8 cellular contexts compared by ENCODE assay signal in the genomic region with DNA sequence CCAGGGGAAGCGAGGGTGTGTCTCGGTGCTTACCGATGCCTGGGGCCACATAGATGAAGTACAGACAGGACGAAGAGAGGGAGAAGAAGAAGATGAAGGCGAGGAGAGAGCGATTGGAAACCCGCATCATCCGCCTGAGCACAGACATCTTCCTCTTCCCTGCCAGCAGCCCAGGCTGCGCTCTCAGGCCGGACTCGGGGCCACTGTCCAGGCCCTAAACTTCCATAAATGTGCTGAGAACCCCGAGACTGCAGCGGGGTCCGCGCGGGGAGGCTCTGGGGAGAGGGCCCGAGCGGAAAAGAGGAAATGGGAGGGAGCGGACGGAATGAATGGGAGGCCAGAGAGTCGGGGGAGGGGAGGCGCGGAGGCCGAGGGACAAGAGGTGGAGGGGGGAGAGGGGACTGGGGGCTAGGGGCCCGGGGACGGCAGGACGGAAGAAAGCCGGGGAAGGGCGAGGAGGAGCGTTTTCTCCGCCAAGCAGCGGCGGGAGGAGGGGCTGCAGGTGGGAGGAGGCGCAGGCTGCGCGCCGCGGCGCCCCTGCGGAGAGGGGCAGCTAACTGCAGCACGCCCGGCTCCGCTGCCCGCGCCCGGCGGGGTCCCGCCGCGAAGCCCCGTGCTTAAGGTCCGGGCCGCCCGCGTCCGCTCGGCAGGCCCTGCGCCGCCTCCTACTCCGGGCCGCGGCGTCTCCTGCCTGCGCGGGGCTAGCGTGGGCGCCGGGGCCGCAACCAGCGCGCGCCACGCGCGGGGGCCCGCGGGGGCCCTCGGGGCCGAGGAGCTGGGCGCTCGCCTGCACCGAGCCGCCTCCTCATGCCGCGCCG. TPM values are rescaled to one million over a fixed set of nuclear protein-coding genes. Genes with fewer than 3 reads are reported as not detected.
DNase-seq lines count a peak whose midpoint lies in the region; ATAC-seq and TF ChIP-seq lines count a peak whose summit lies in the region.

A gene with protein sequence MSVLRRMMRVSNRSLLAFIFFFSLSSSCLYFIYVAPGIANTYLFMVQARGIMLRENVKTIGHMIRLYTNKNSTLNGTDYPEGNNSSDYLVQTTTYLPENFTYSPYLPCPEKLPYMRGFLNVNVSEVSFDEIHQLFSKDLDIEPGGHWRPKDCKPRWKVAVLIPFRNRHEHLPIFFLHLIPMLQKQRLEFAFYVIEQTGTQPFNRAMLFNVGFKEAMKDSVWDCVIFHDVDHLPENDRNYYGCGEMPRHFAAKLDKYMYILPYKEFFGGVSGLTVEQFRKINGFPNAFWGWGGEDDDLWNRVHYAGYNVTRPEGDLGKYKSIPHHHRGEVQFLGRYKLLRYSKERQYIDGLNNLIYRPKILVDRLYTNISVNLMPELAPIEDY (minus strand): TSS at position 303 of the 818 bp plus-strand sequence. CDS start 155 bp downstream, at position 148.

- H4K20me1 ChIP-seq in osteoblast (ENCODE audit: insufficient read depth, low read length) = no peaks in the 10 kb centered on the region

- H3K4me2 ChIP-seq in osteoblast (ENCODE audit: insufficient read depth, low read length) = peak within 1 kb of the TSS; percentile 92

- ATAC-seq in GM18517 (IDR thresholded peaks at IDR 0.05; ENCODE audit: unreplicated experiment) = peak; percentile 31
- peak; percentile 37 for ATAC-seq in HG02938 (IDR thresholded peaks at IDR 0.05; ENCODE audit: unreplicated experiment)

- no peak within 1 kb of the TSS for H3K27ac ChIP-seq in osteoblast (ENCODE audit: low read depth, low read length)

- no peaks in the 10 kb centered on the region for H3K27me3 ChIP-seq in osteoblast (ENCODE audit: insufficient read depth, low read length)

- no peaks in the 10 kb centered on the region for H3K9me3 ChIP-seq in osteoblast (ENCODE audit: low read depth, low read length)

- H3K36me3 ChIP-seq in osteoblast (ENCODE audit: insufficient read depth, low read length) = no peaks in the 10 kb centered on the region

- H3K79me2 ChIP-seq in osteoblast (ENCODE audit: insufficient read depth, low read length) = peaks cover 6% of the 10 kb centered on the region

- H2AFZ ChIP-seq in osteoblast (ENCODE audit: low read length) = peak within 1 kb of the TSS; percentile 97

- intact Hi-C loops in head of caudate nucleus (cut with DNase I) = no loop called here

- H3K4me1 ChIP-seq in osteoblast (ENCODE audit: insufficient read depth, low read length) = peaks cover 12% of the 10 kb centered on the region

- TF ChIP-seq CTCF in AG09309 (IDR thresholded peaks at IDR 0.05; ENCODE audit: control insufficient read depth, insufficient read depth, low read depth, low read length, missing control alignments) = no peak
- no peak for TF ChIP-seq CTCF in osteoblast (IDR thresholded peaks at IDR 0.05; ENCODE audit: extremely low read depth, low read depth, low read length)

- DNase-seq in AG09309 (ENCODE audit: low read depth) (no peak), NCI-H69 (lab: John Stamatoyannopoulos, UW) (peak; percentile 93), head of caudate nucleus (peak in 37 of 42 donors; percentile 6 to 61 (median 33)), osteoblast (ENCODE audit: insufficient read length, low spot score, missing footprints) (peak; percentile 93), H4 (ENCODE audit: low spot score) (no peak)
- DNase-seq in activated naive CD4-positive, alpha-beta T cell treated with anti-CD3 and anti-CD28 coated beads, Interleukin-2, amount 50 U/mL, for 16 hours = peak; percentile 25

- peak within 1 kb of the TSS; percentile 39 for H3K4me3 ChIP-seq in AG09309 (ENCODE audit: control insufficient read depth, low read depth, low read length)
- H3K4me3 ChIP-seq in osteoblast (ENCODE audit: insufficient read depth, low read length) = peak within 1 kb of the TSS; percentile 81

RNA-seq across cellular contexts. Expression of the gene that starts here (rescaled TPM):
- 2.2 and 2.9 TPM in 2 replicates for total RNA-seq in osteoblast
- total RNA-seq in H4 (2014; rRNA removed; shearing (Covaris generic)) = 6.7 and 9.6 TPM in 2 replicates

Comparison
In these comparisons a context has a peak if more than half of its experiments do, and no peak if none do; other contexts are left out.
1. DNase-seq: peak in NCI-H69 (single experiment), activated naive CD4-positive, alpha-beta T cell treated with anti-CD3 and anti-CD28 coated beads, Interleukin-2, amount 50 U/mL, for 16 hours (single experiment), head of caudate nucleus (37 of 42) and osteoblast (single experiment); none in AG09309 (single experiment) and H4 (single experiment).